In the genomic region with DNA sequence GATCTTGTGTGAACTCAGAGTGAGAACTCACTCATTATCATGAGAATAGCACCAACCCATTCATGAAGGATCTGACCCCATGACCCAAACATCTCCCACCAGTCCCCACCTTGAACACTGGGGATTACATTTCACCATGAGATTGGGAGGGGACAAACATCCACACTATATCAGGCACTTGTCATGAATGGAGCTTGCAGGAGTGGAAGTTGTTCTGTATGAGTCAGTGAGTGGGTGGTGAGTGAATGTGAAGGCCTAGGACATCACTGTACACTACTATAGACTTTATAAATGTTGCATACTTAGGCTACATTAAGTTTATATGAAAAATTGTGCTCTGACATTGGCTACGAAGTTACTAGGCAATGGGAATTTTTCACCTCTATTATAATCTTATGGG, we compare ENCODE assay signal across 27 cellular contexts. TPM values are rescaled to one million over a fixed set of nuclear protein-coding genes. Genes with fewer than 3 reads are reported as not detected.
A peak's percentile ranks its signal among the peaks of the same experiment; 100 is the strongest.
DNase-seq lines count a peak whose midpoint lies in the region; ATAC-seq, FAIRE-seq and TF ChIP-seq lines count a peak whose summit lies in the region.
"Had no signal": no experiment of that assay in that cellular context is flagged by ENCODE, and none has a peak within 500 bp of the region (broad histone marks: within the 10 kb centered on the region; RNA-seq: fewer than 3 reads in every experiment).

No MANE protein-coding gene starts in this region.

- H3K79me2 ChIP-seq in fibroblast of lung (ENCODE audit: control insufficient read depth, insufficient read depth, low read length) = no peaks in the 10 kb centered on the region

- H3K27me3 ChIP-seq in fibroblast of lung (ENCODE audit: control insufficient read depth, insufficient read depth, low read length) = no peaks in the 10 kb centered on the region
- H3K27me3 ChIP-seq: SJCRH30, vagina had no signal

- no peak for FAIRE-seq in GM12891 (lab: Jason Lieb, UNC)
- FAIRE-seq: endometrium, RCC 7860 had no signal

- H3K4me1 ChIP-seq in fibroblast of lung (ENCODE audit: control insufficient read depth, extremely low read depth, insufficient read depth, low read length) = no peaks in the 10 kb centered on the region
- H3K4me1 ChIP-seq: SJCRH30 had no signal

- no peaks in the 10 kb centered on the region for H3K9me3 ChIP-seq in fibroblast of lung (ENCODE audit: control insufficient read depth, insufficient read depth, low read depth, low read length)
- H3K9me3 ChIP-seq: SJCRH30, vagina had no signal

- H2AFZ ChIP-seq in fibroblast of lung (ENCODE audit: low read length) = no peak overlapping the region

- no peak for TF ChIP-seq POLR2A in GM12891 (IDR thresholded peaks at IDR 0.05; ENCODE audit: low read depth, low read length)

- no peak overlapping the region for H3K9ac ChIP-seq in fibroblast of lung (ENCODE audit: insufficient read depth, low read length)

- H3K27ac ChIP-seq in fibroblast of lung (ENCODE audit: insufficient read depth, low read length) = no peak overlapping the region
- H3K27ac ChIP-seq: C4-2B, heart right ventricle, SJCRH30, spleen, vagina had no signal

- H4K20me1 ChIP-seq in fibroblast of lung (ENCODE audit: control insufficient read depth, extremely low read depth, insufficient read depth, low read length) = no peaks in the 10 kb centered on the region

- ATAC-seq in GM19324 (IDR thresholded peaks at IDR 0.05; ENCODE audit: low FRiP score, unreplicated experiment) = no peak
- no peak for ATAC-seq in omental fat pad (ENCODE audit: low FRiP score)
- no peak for ATAC-seq in HG02852 (IDR thresholded peaks at IDR 0.05; ENCODE audit: unreplicated experiment)
- ATAC-seq: activated CD4-positive, CD25-positive, alpha-beta regulatory T cell treated with anti-CD3 and anti-CD28 coated beads, Interleukin-2, amount 50 U/mL, for 24 hours; heart right ventricle; stimulated activated naive B cell treated with anti-CD40 and anti-IgM and Interleukin-4, amounts not matched to agents 10 μg/mL and 1 μg/mL and 100 μg/mL, for 72 hours had no signal

- no peak for TF ChIP-seq CTCF in fibroblast of lung (conservative IDR thresholded peaks at IDR 0.05 in 1 of 2, IDR thresholded peaks at IDR 0.05 in 1 of 2; ENCODE audit: low read depth in 1 of 2, low read length in 2 of 2)
- no peak for TF ChIP-seq CTCF in omental fat pad (IDR thresholded peaks at IDR 0.05)

- H3K4me3 ChIP-seq in fibroblast of lung (replicated peaks in 1 of 4; ENCODE audit: control extremely low read depth in 1 of 4, insufficient read depth in 1 of 4, low read depth in 3 of 4, low read length in 4 of 4) (no peak overlapping the region), skeletal muscle cell (ENCODE audit: low read depth, low read length) (no peak overlapping the region)
- H3K4me3 ChIP-seq: heart right ventricle, SJCRH30, spleen, vagina had no signal

- peak; percentile 47 for DNase-seq in ELR (ENCODE audit: low read depth)
- DNase-seq in amniotic epithelial cell (ENCODE audit: low read depth) = peak; percentile 25
- peak; percentile 23 to 70 for DNase-seq in fibroblast of lung (ENCODE audit: low read depth in 2 of 2)
- peak; percentile 12 for DNase-seq in skeletal muscle cell (ENCODE audit: low read depth)
- DNase-seq in omental fat pad (ENCODE audit: low spot score) = no peak
- no peak for DNase-seq in GM12891 (ENCODE audit: insufficient read length, low spot score)
- DNase-seq: activated CD4-positive, alpha-beta memory T cell treated with anti-CD3 and anti-CD28 coated beads, Interleukin-2, amount 10 ng/mL, durations not matched to agents 7 days and 5 days; activated effector memory CD4-positive, alpha-beta T cell treated with Interleukin-2 at 50 U/mL for 16 hours; activated naive CD8-positive, alpha-beta T cell treated with anti-CD3 and anti-CD28 coated beads, Interleukin-2, amount 10 ng/mL, durations not matched to agents 7 days and 5 days; activated T-cell treated with anti-CD3 and anti-CD28 coated beads for 4 hours; heart right ventricle; naive B cell; NCI-H1694 treated with DMSO at 0.1 percent for 48 hours; NCI-H2171 treated with DMSO at 0.1 percent for 48 hours; NCI-H524 treated with DMSO at 0.1 percent for 48 hours; occipital lobe; SJCRH30; spleen; stimulated activated CD4-positive, alpha-beta T cell treated with anti-CD3 and anti-CD28 coated beads, Interleukin-4, amount 100 ng/mL, for 1 hour; stimulated activated naive B cell treated with anti-CD40 and anti-IgM and Interleukin-4, amounts not matched to agents 10 μg/mL and 1 μg/mL and 100 μg/mL, for 72 hours had no signal

- no peak overlapping the region for H3K4me2 ChIP-seq in fibroblast of lung (ENCODE audit: extremely low read depth, insufficient read depth, low read length)

- H3K36me3 ChIP-seq in fibroblast of lung (ENCODE audit: control insufficient read depth, insufficient read depth, low read length) = no peaks in the 10 kb centered on the region
- H3K36me3 ChIP-seq: heart right ventricle, SJCRH30, spleen, vagina had no signal

TF ChIP-seq in GM12891, 5 proteins besides CTCF, POLR2A, EP300 and RAD21:
- TF ChIP-seq PAX5 (IDR thresholded peaks at IDR 0.05; ENCODE audit: insufficient read depth, low read length, severe bottlenecking) (no peak), TAF1 (IDR thresholded peaks at IDR 0.05; ENCODE audit: low read depth, low read length) (no peak), POLR2AphosphoS5 (IDR thresholded peaks at IDR 0.05; ENCODE audit: low read depth, low read length) (no peak), SPI1 (IDR thresholded peaks at IDR 0.05; ENCODE audit: low read depth, low read length) (no peak)

RNA-seq across cellular contexts. Expression of gene RNF182, which starts 47.6 kb away (rescaled TPM):
- total RNA-seq in fibroblast of lung (2.5 and 2.6 TPM in 2 replicates), omental fat pad (1 to 10 TPM in 2 of 4 donors, under 1 TPM in 1, not detected in 1; 0.96 to 2.1 (median 1.9) TPM)
- 3.2 and 14.1 TPM in 2 replicates for polyA plus RNA-seq in fibroblast of lung
- polyA plus RNA-seq in fibroblast of lung (2012) = 2.6 and 10.3 TPM in 2 replicates
- polyA minus RNA-seq in fibroblast of lung (ENCODE audit: low replicate concordance) = 9.4 and 35.5 TPM in 2 replicates
- not detected for polyA plus RNA-seq in GM12891 (2012; ENCODE audit: low read depth, missing spikeins)
- total RNA-seq: activated CD4-positive, alpha-beta memory T cell treated with anti-CD3 and anti-CD28 coated beads, Interleukin-2, amount 10 ng/mL, durations not matched to agents 7 days and 5 days; activated naive CD8-positive, alpha-beta T cell treated with anti-CD3 and anti-CD28 coated beads, Interleukin-2, amount 10 ng/mL, durations not matched to agents 7 days and 5 days had no signal

Comparison
In these comparisons a context has a peak if more than half of its experiments do, and no peak if none do; other contexts are left out.
1. DNase-seq: peak in ELR (single experiment), amniotic epithelial cell (single experiment), fibroblast of lung (2 of 2) and skeletal muscle cell (single experiment); none in omental fat pad (single experiment) and GM12891 (single experiment).